ENCODE assay signal across 8 cellular contexts in the genomic region with DNA sequence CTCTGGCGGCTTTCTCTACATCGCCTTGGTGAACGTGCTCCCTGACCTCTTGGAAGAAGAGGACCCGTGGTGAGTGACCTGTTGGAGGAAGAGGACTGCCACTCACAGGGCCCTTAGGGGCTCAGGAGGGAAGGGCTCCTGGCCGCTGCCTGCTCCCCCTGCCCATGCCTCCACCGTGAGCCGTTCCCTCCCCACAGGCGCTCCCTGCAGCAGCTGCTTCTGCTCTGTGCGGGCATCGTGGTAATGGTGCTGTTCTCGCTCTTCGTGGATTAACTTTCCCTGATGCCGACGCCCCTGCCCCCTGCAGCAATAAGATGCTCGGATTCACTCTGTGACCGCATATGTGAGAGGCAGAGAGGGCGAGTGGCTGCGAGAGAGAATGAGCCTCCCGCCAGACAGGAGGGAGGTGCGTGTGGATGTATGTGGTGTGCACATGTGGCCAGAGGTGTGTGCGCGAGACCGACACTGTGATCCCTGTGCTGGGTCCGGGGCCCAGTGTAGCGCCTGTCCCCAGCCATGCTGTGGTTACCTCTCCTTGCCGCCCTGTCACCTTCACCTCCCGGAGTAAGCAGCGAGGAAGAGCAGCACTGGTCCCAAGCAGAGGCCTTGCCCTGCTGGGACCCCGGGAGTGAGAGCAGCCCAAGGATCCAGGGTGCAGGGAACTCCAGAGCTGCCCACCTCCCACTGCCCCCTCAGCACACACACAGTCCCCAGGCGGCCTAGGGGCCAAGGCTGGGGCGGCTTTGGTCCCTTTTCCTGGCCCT. TPM values are rescaled to one million over a fixed set of nuclear protein-coding genes. Genes with fewer than 3 reads are reported as not detected.
DNase-seq lines count a peak whose midpoint lies in the region; ATAC-seq and TF ChIP-seq lines count a peak whose summit lies in the region.
"Had no signal": no experiment of that assay in that cellular context is flagged by ENCODE, and none has a peak within 500 bp of the region (broad histone marks: within the 10 kb centered on the region; RNA-seq: fewer than 3 reads in every experiment).

No MANE protein-coding gene starts in this region.

- H3K4ac ChIP-seq in H9 (ENCODE audit: low read depth, low read length) (no peak overlapping the region), trophoblast cell (ENCODE audit: low read depth, low read length) (no peak overlapping the region), mesendoderm (ENCODE audit: low read depth, low read length) (no peak overlapping the region)

- peaks cover 6% of the 10 kb centered on the region for H3K36me3 ChIP-seq in colonic mucosa
- H3K36me3 ChIP-seq in trophoblast cell (ENCODE audit: control insufficient read depth in 1 of 2, insufficient read depth in 2 of 2, low read length in 2 of 2): peaks cover 72 to 79% of the 10 kb centered on the region in 2 experiments
- peaks cover 5% of the 10 kb centered on the region for H3K36me3 ChIP-seq in mesendoderm (ENCODE audit: control insufficient read depth, insufficient read depth, low read length)

- no CpG with 5 or more reads among the region's 31 CpGs for WGBS in H9 (ENCODE audit: extremely low coverage, insufficient read length, low lambda C conversion rate)
- no CpG with 5 or more reads among the region's 31 CpGs for WGBS in trophoblast cell (ENCODE audit: extremely low coverage, insufficient coverage, insufficient read length)
- no CpG with 5 or more reads among the region's 31 CpGs for WGBS in mesendoderm (ENCODE audit: extremely low coverage, insufficient coverage, low lambda C conversion rate)

- H3K18ac ChIP-seq in H9 (ENCODE audit: insufficient read length, low read depth, low read length): no peak overlapping the region
- no peak overlapping the region for H3K18ac ChIP-seq in trophoblast cell (ENCODE audit: low read length)
- H3K18ac ChIP-seq in mesendoderm (ENCODE audit: low read length): no peak overlapping the region

- no peaks in the 10 kb centered on the region for H4K20me1 ChIP-seq in H9 (ENCODE audit: control insufficient read depth, insufficient read depth, insufficient read length)

- H3K56ac ChIP-seq in H9 (ENCODE audit: insufficient read length, low read depth, low read length) (no peak overlapping the region), mesendoderm (ENCODE audit: low read length) (no peak overlapping the region)

- no peaks in the 10 kb centered on the region for H3K27me3 Mint-ChIP-seq in H9 (ENCODE audit: low read depth)
- H3K27me3 Mint-ChIP-seq: activated B cell treated with CpG ODN at 0.5 μM for 24 hours had no signal

- no peak overlapping the region for H2BK5ac ChIP-seq in H9 (ENCODE audit: insufficient read length, low read length)
- H2BK5ac ChIP-seq in trophoblast cell (ENCODE audit: low read depth, low read length, poor library complexity): no peak overlapping the region
- H2BK5ac ChIP-seq in mesendoderm (ENCODE audit: low read length): no peak overlapping the region

- H3K27me3 ChIP-seq in H9 (ENCODE audit: insufficient read depth, low read length) (no peaks in the 10 kb centered on the region), colonic mucosa (no peaks in the 10 kb centered on the region), trophoblast cell (ENCODE audit: insufficient read depth, low read length) (no peaks in the 10 kb centered on the region), mesendoderm (ENCODE audit: insufficient read depth, low read length, poor library complexity) (no peaks in the 10 kb centered on the region)

- no peak overlapping the region for H3K4me3 Mint-ChIP-seq in H9
- H3K4me3 Mint-ChIP-seq: activated B cell treated with CpG ODN at 0.5 μM for 24 hours had no signal

- ATAC-seq in HG03159 (IDR thresholded peaks at IDR 0.05; ENCODE audit: unreplicated experiment) (no peak), GM18511 (IDR thresholded peaks at IDR 0.05; ENCODE audit: unreplicated experiment) (no peak)

- no peak overlapping the region for H4K8ac ChIP-seq in H9 (replicated peaks; ENCODE audit: insufficient read length, low read depth, low read length)
- no peak overlapping the region for H4K8ac ChIP-seq in trophoblast cell (ENCODE audit: low read depth, low read length)
- no peak overlapping the region for H4K8ac ChIP-seq in mesendoderm (ENCODE audit: low read depth, low read length)

- H2AFZ ChIP-seq in H9 (ENCODE audit: low read length): no peak overlapping the region
- H2AFZ ChIP-seq in trophoblast cell (ENCODE audit: insufficient read depth, low read length, poor library complexity): no peak overlapping the region

- no peak overlapping the region for H3K4me3 ChIP-seq in colonic mucosa
- no peak overlapping the region for H3K4me3 ChIP-seq in trophoblast cell (ENCODE audit: low read depth, low read length)
- no peak overlapping the region for H3K4me3 ChIP-seq in mesendoderm (ENCODE audit: low read length)

- H2BK15ac ChIP-seq in H9 (ENCODE audit: low read depth, low read length) (no peak overlapping the region), mesendoderm (replicated peaks; ENCODE audit: low read depth) (no peak overlapping the region)

- H4K5ac ChIP-seq in H9 (ENCODE audit: insufficient read length, low read depth, low read length) (no peak overlapping the region), mesendoderm (ENCODE audit: low read length) (no peak overlapping the region)

- H3K4me1 Mint-ChIP-seq in H9: peaks cover 2 to 6% of the 10 kb centered on the region in 2 experiments; a peak in 2 of 4 replicates
- H3K4me1 Mint-ChIP-seq: activated B cell treated with CpG ODN at 0.5 μM for 24 hours had no signal

- H3K9me3 Mint-ChIP-seq in H9: no peaks in the 10 kb centered on the region
- H3K9me3 Mint-ChIP-seq: activated B cell treated with CpG ODN at 0.5 μM for 24 hours had no signal

- H3K9ac ChIP-seq in H9 (ENCODE audit: extremely low read depth, insufficient read length, low read length) (no peak overlapping the region), colonic mucosa (ENCODE audit: low read depth in 2 of 2, low read length in 2 of 2) (peak overlapping the region; percentile 16 to 42), trophoblast cell (ENCODE audit: low read length) (no peak overlapping the region), mesendoderm (ENCODE audit: low read length) (no peak overlapping the region)

- no peak overlapping the region for H3K23ac ChIP-seq in H9 (ENCODE audit: insufficient read length, low read depth, low read length)
- H3K23ac ChIP-seq in trophoblast cell (ENCODE audit: low read length): no peak overlapping the region
- no peak overlapping the region for H3K23ac ChIP-seq in mesendoderm (ENCODE audit: low read length)

- H3K4me1 ChIP-seq in H9 (ENCODE audit: insufficient read depth, low read length): no peaks in the 10 kb centered on the region
- no peaks in the 10 kb centered on the region for H3K4me1 ChIP-seq in colonic mucosa
- peaks cover 3 to 5% of the 10 kb centered on the region in 2 experiments for H3K4me1 ChIP-seq in trophoblast cell (ENCODE audit: control insufficient read depth in 1 of 2, insufficient read depth in 2 of 2, low read length in 2 of 2)
- H3K4me1 ChIP-seq in mesendoderm (ENCODE audit: control insufficient read depth, low read depth, low read length): no peaks in the 10 kb centered on the region

- H3K4me2 ChIP-seq in H9 (ENCODE audit: insufficient read depth, insufficient read length, low read length) (no peak overlapping the region), trophoblast cell (ENCODE audit: low read length) (no peak overlapping the region), mesendoderm (ENCODE audit: low read length) (no peak overlapping the region)

- DNase-seq in H9: no peak
- DNase-seq in colonic mucosa: no peak
- no peak for DNase-seq in trophoblast cell
- DNase-seq in mesendoderm: no peak
- DNase-seq: activated B cell treated with CpG ODN at 0.5 μM for 24 hours, DMS153 had no signal

- no peak overlapping the region for H2BK12ac ChIP-seq in H9 (ENCODE audit: insufficient read length, low read depth, low read length)
- no peak overlapping the region for H2BK12ac ChIP-seq in trophoblast cell (ENCODE audit: low read length)

- H4K91ac ChIP-seq in H9 (ENCODE audit: insufficient read length, low read depth, low read length) (no peak overlapping the region), trophoblast cell (ENCODE audit: low read depth, low read length) (no peak overlapping the region)

- H2AK5ac ChIP-seq in H9 (ENCODE audit: insufficient read length, low read length) (no peak overlapping the region), trophoblast cell (ENCODE audit: low read length) (no peak overlapping the region), mesendoderm (ENCODE audit: low read length) (no peak overlapping the region)

- intact Hi-C loops in colonic mucosa (cut with DNase I): no loop called here

- H3K9me3 ChIP-seq in H9 (ENCODE audit: control insufficient read depth, low read depth, low read length) (no peaks in the 10 kb centered on the region), colonic mucosa (no peaks in the 10 kb centered on the region), trophoblast cell (ENCODE audit: insufficient read depth, low read depth, low read length) (no peaks in the 10 kb centered on the region)

- no peak overlapping the region for H3K27ac ChIP-seq in H9 (ENCODE audit: insufficient read length, low read depth, low read length)
- peak overlapping the region; percentile 74 for H3K27ac ChIP-seq in colonic mucosa
- H3K27ac ChIP-seq in trophoblast cell (ENCODE audit: low read depth, low read length): no peak overlapping the region
- H3K27ac ChIP-seq in mesendoderm (ENCODE audit: low read depth, low read length): no peak overlapping the region

- H3T11ph ChIP-seq in H9 (ENCODE audit: low read length): no peak overlapping the region

- H3K79me2 ChIP-seq in H9 (ENCODE audit: insufficient read depth, low read length) (no peaks in the 10 kb centered on the region), trophoblast cell (ENCODE audit: control insufficient read depth, insufficient read depth, low read length, poor library complexity) (no peaks in the 10 kb centered on the region), mesendoderm (ENCODE audit: control insufficient read depth, insufficient read depth, low read length) (no peaks in the 10 kb centered on the region)

- H4K12ac ChIP-seq in trophoblast cell (ENCODE audit: low read depth, low read length): peak overlapping the region; percentile 67

- H3K14ac ChIP-seq in H9 (ENCODE audit: insufficient read depth, low read length) (no peak overlapping the region), trophoblast cell (ENCODE audit: low read length) (no peak overlapping the region)

- TF ChIP-seq CTCF in H9 (conservative IDR thresholded peaks at IDR 0.05) (no peak), colonic mucosa (IDR thresholded peaks at IDR 0.05) (no peak)

- no peak overlapping the region for H2BK20ac ChIP-seq in H9 (ENCODE audit: low read depth, low read length, poor library complexity, severe bottlenecking)

- H2BK120ac ChIP-seq in H9 (ENCODE audit: low read depth, low read length, poor library complexity, severe bottlenecking) (no peak overlapping the region), trophoblast cell (ENCODE audit: insufficient read depth, low read length, poor library complexity) (no peak overlapping the region), mesendoderm (ENCODE audit: low read depth, low read length) (no peak overlapping the region)

- H3K79me1 ChIP-seq in H9 (ENCODE audit: insufficient read depth, low read depth, low read length, poor library complexity, severe bottlenecking) (no peaks in the 10 kb centered on the region), trophoblast cell (ENCODE audit: low read length) (no peaks in the 10 kb centered on the region), mesendoderm (ENCODE audit: low read length) (no peaks in the 10 kb centered on the region)

- peak overlapping the region in 2 of 3 experiments; percentile 39 to 68; a peak in 3 of 7 replicates for H3K27ac Mint-ChIP-seq in H9
- H3K27ac Mint-ChIP-seq: activated B cell treated with CpG ODN at 0.5 μM for 24 hours had no signal

- no peaks in the 10 kb centered on the region for H3K23me2 ChIP-seq in H9 (ENCODE audit: insufficient read length, low read depth, low read length, poor library complexity, severe bottlenecking)

- peaks cover 25 to 50% (median 41%) of the 10 kb centered on the region in 3 experiments for H3K36me3 Mint-ChIP-seq in H9 (ENCODE audit: insufficient read depth in 1 of 3, low read depth in 3 of 3)

RNA-seq across cellular contexts. Expression of a gene that starts 6.9 kb away (rescaled TPM):
- total RNA-seq in H9 (2021) (25.8 and 29.2 TPM in 2 replicates), colonic mucosa (10 to 100 TPM; 14.3 to 18.6 TPM)
- polyA plus RNA-seq in trophoblast cell (2013): 27.5 and 28.6 TPM in 2 replicates
- 10.9 TPM for polyA plus RNA-seq in mesendoderm (2013, experiment 1 of 2)
- polyA plus RNA-seq in mesendoderm (2013, experiment 2 of 2): 11.3 TPM

RNA-seq across cellular contexts. Expression of a gene that starts 11.0 kb away (rescaled TPM):
- total RNA-seq in H9 (2021): 179 TPM in 2 replicates
- 100 to 1,000 TPM in 1 of 2 donors, 10 to 100 TPM in 1; 74.4 to 152 TPM for total RNA-seq in colonic mucosa
- polyA plus RNA-seq in trophoblast cell (2013): 124 and 126 TPM in 2 replicates
- polyA plus RNA-seq in mesendoderm (2013, experiment 1 of 2): 136 TPM
- polyA plus RNA-seq in mesendoderm (2013, experiment 2 of 2): 143 TPM

RNA-seq across cellular contexts. Expression of a gene that starts 33.7 kb away (rescaled TPM):
- 0.48 TPM in 1 of 2 replicates, not detected in the other for total RNA-seq in H9 (2021)
- not detected for total RNA-seq in colonic mucosa
- 0.15 and 0.40 TPM in 2 replicates for polyA plus RNA-seq in trophoblast cell (2013)
- polyA plus RNA-seq in mesendoderm (2013, experiment 1 of 2): 0.14 TPM
- polyA plus RNA-seq in mesendoderm (2013, experiment 2 of 2): 0.28 TPM

RNA-seq across cellular contexts. Expression of a gene that starts 36.9 kb away (rescaled TPM):
- not detected in 2 replicates for total RNA-seq in H9 (2021)
- total RNA-seq in colonic mucosa: 10 to 100 TPM in 1 of 2 donors, 1 to 10 TPM in 1; 4.7 to 11.9 TPM
- polyA plus RNA-seq in trophoblast cell (2013): 0.08 TPM in 2 replicates
- polyA plus RNA-seq in mesendoderm (2013, experiment 1 of 2): 0.70 TPM
- polyA plus RNA-seq in mesendoderm (2013, experiment 2 of 2): 0.63 TPM

Comparison
In these comparisons a context has a peak if more than half of its experiments do, and no peak if none do; other contexts are left out.
1. H3K9ac ChIP-seq: peak in colonic mucosa (2 of 2); none in H9 (single experiment), trophoblast cell (single experiment) and mesendoderm (single experiment).